In genomic region chr16:29115013-29115813, GRCh38 we compare ENCODE assay signal across 7 cellular contexts.
DNase-seq lines count a peak whose midpoint lies in the region; ATAC-seq and TF ChIP-seq lines count a peak whose summit lies in the region.
"Not testable (repeated sequence)": the region's sequence is repeated elsewhere in the genome, so short reads cannot be mapped to it uniquely, and the experiment has no call there.

No MANE protein-coding gene starts in this region.

- H3K9me3 ChIP-seq in esophagus muscularis mucosa, right lobe of liver, sigmoid colon: not testable (repeated sequence)

- H3K9me3 Mint-ChIP-seq in activated naive CD4-positive, alpha-beta T cell treated with anti-CD3 and anti-CD28 coated beads for 36 hours, result not testable (repeated sequence)

- H3K36me3 ChIP-seq in GM06990 (ENCODE audit: control insufficient read depth, insufficient read depth, low read length), result peaks cover 12% of the 10 kb centered on the region
- peaks cover 0 to 24% (median 4%) of the 10 kb centered on the region in 4 donors for H3K36me3 ChIP-seq in esophagus muscularis mucosa
- not testable (repeated sequence) for H3K36me3 ChIP-seq in right lobe of liver
- H3K36me3 ChIP-seq in sigmoid colon, result peaks cover 0 to 12% (median 0%) of the 10 kb centered on the region in 4 donors

- intact Hi-C loops in activated naive CD4-positive, alpha-beta T cell treated with anti-CD3 and anti-CD28 coated beads for 36 hours (cut with micrococcal nuclease); right lobe of liver (cut with DNase I): not testable (repeated sequence)
- intact Hi-C loops in esophagus muscularis mucosa (cut with DNase I) (loop anchor here (10.0 kb wide), 1 partner anchor 110 kb away; no protein-coding TSS in a partner anchor), sigmoid colon (cut with DNase I) (loop anchor here (10.0 kb wide), 1 partner anchor 110 kb away; no protein-coding TSS in a partner anchor)

- not testable (repeated sequence) for TF ChIP-seq EP300 in esophagus muscularis mucosa (IDR thresholded peaks at IDR 0.05); sigmoid colon (IDR thresholded peaks at IDR 0.05)

- WGBS in esophagus muscularis mucosa, result 25% methylated on average over 23 of the region's 25 CpGs
- 4% methylated on average over 11 of the region's 25 CpGs for WGBS in right lobe of liver (ENCODE audit: insufficient coverage, low coverage, low lambda C conversion rate, missing lambda C conversion rate)
- WGBS in sigmoid colon, 2 donors, result 27 to 40% methylated on average over 25 of the region's 25 CpGs

- not testable (repeated sequence) for H3K27me3 ChIP-seq in GM06990 (replicated peaks; ENCODE audit: control insufficient read depth, insufficient read depth, low read length); esophagus muscularis mucosa; right lobe of liver; sigmoid colon

- H3K4me1 ChIP-seq in esophagus muscularis mucosa (peaks cover 8 to 27% (median 21%) of the 10 kb centered on the region in 4 donors), right lobe of liver (peaks cover 0 to 39% (median 18%) of the 10 kb centered on the region in 4 donors), sigmoid colon (peaks cover 0 to 17% (median 13%) of the 10 kb centered on the region in 4 donors)

- peak; percentile 64 for TF ChIP-seq CTCF in GM06990 (IDR thresholded peaks at IDR 0.05; ENCODE audit: insufficient read depth, low read length, poor library complexity, severe bottlenecking)
- TF ChIP-seq CTCF in RWPE1 (conservative IDR thresholded peaks at IDR 0.05; ENCODE audit: low read depth), result peak; percentile 79
- peak; percentile 65 to 67 (median 65) for TF ChIP-seq CTCF in esophagus muscularis mucosa (IDR thresholded peaks at IDR 0.05)
- peak in 3 of 4 donors; percentile 58 to 72 (median 65) for TF ChIP-seq CTCF in right lobe of liver (IDR thresholded peaks at IDR 0.05)
- peak; percentile 30 to 68 (median 42) for TF ChIP-seq CTCF in sigmoid colon (IDR thresholded peaks at IDR 0.05)

- not testable (repeated sequence) for H3K27ac ChIP-seq in RWPE1
- H3K27ac ChIP-seq in esophagus muscularis mucosa (replicated peaks in 1 of 4), result peak overlapping the region; percentile 40 to 72 (median 59)
- peak overlapping the region; percentile 82 to 95 (median 93) for H3K27ac ChIP-seq in right lobe of liver
- H3K27ac ChIP-seq in sigmoid colon, result peak overlapping the region; percentile 30 to 59 (median 58)

- POLR2A ChIA-PET in RWPE1 (lab: Yijun Ruan, JAX; ENCODE audit: low non-redundant PET), result not testable (repeated sequence)

- TF ChIP-seq POLR2A in esophagus muscularis mucosa (IDR thresholded peaks at IDR 0.05; ENCODE audit: low read depth); right lobe of liver (IDR thresholded peaks at IDR 0.05); sigmoid colon (IDR thresholded peaks at IDR 0.05): not testable (repeated sequence)

- peak overlapping the region; percentile 56 for H3K27ac Mint-ChIP-seq in activated naive CD4-positive, alpha-beta T cell treated with anti-CD3 and anti-CD28 coated beads for 36 hours

- peak; percentile 74 to 79 (median 77) for ATAC-seq in right lobe of liver

- peaks cover 22% of the 10 kb centered on the region for H3K36me3 Mint-ChIP-seq in activated naive CD4-positive, alpha-beta T cell treated with anti-CD3 and anti-CD28 coated beads for 36 hours (ENCODE audit: low read depth)

- peaks cover 38% of the 10 kb centered on the region for H3K4me1 Mint-ChIP-seq in activated naive CD4-positive, alpha-beta T cell treated with anti-CD3 and anti-CD28 coated beads for 36 hours (ENCODE audit: low read depth)

- CTCF ChIA-PET in RWPE1 (lab: Yijun Ruan, JAX), result interaction anchor here (0.6 kb wide), 2 partner anchors 528 to 1281 kb away, joined by 3 to 4 read pairs; no protein-coding TSS in a partner anchor
- CTCF ChIA-PET in activated naive CD4-positive, alpha-beta T cell treated with anti-CD3 and anti-CD28 coated beads for 36 hours (lab: Charles Lee), result interaction anchor here (0.8 kb wide), 1 partner anchor 87 kb away, joined by 3 read pairs; no protein-coding TSS in a partner anchor

- H3K27me3 Mint-ChIP-seq in activated naive CD4-positive, alpha-beta T cell treated with anti-CD3 and anti-CD28 coated beads for 36 hours (ENCODE audit: low read depth), result not testable (repeated sequence)

- H3K4me3 ChIP-seq in GM06990 (replicated peaks; ENCODE audit: low read depth, low read length); sigmoid colon: not testable (repeated sequence)
- H3K4me3 ChIP-seq in esophagus muscularis mucosa (peak overlapping the region in 1 of 4 donors; percentile 6), right lobe of liver (peak overlapping the region; percentile 16 to 31 (median 26))

- DNase-seq in GM06990 (ENCODE audit: extremely low read depth, insufficient read length); esophagus muscularis mucosa (ENCODE audit: extremely low spot score): not testable (repeated sequence)
- DNase-seq in HuH-7 (ENCODE audit: low spot score) (peak; percentile 50), RWPE1 (ENCODE audit: low spot score) (peak; percentile 16), right lobe of liver (peak; percentile 54 to 83 (median 77)), sigmoid colon (peak; percentile 86)
- DNase-seq in activated naive CD4-positive, alpha-beta T cell treated with anti-CD3 and anti-CD28 coated beads for 36 hours, result peak; percentile 52

- not testable (repeated sequence) for H3K4me3 Mint-ChIP-seq in activated naive CD4-positive, alpha-beta T cell treated with anti-CD3 and anti-CD28 coated beads for 36 hours
